17 cellular contexts compared by ENCODE assay signal in the genomic region with DNA sequence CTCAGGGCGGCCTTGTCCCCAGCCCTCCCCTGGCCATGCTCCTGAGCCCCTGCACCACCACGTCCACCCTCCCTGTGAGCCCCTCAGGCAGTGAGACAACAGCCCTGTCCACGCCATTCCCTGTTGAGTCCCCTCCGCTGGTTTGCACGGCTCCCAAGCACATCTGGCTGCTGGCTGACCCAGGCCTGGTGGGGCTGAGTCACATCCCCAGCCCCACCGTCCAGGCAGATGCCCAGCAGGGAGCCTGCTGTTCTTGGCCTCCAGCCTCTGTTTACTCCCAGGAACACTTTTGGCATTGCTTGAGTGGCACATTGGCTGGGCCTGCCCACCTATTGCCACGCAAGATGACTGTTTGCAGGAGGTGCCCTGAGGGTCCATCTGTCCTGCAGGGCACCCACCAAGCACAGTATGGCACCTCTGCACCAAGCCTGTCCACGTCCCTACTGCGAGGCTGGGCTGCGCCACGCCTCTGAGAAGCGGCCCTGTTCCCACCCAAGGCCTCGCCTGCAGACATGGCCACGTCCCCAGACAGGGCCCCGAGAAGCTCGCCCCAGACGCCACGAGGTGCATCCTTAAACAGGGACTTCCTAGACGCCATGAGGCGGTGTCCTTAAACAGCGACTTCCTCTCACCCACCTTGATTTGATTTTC. TPM values are rescaled to one million over a fixed set of nuclear protein-coding genes. Genes with fewer than 3 reads are reported as not detected.
A peak's percentile ranks its signal among the peaks of the same experiment; 100 is the strongest.
DNase-seq lines count a peak whose midpoint lies in the region; ATAC-seq and TF ChIP-seq lines count a peak whose summit lies in the region.
"Had no signal": no experiment of that assay in that cellular context is flagged by ENCODE, and none has a peak within 500 bp of the region (broad histone marks: within the 10 kb centered on the region; RNA-seq: fewer than 3 reads in every experiment).

No MANE protein-coding gene starts in this region.

- no peaks in the 10 kb centered on the region for H3K4me1 ChIP-seq in RWPE2 (ENCODE audit: insufficient read depth, poor library complexity, severe bottlenecking)
- H3K4me1 ChIP-seq: parathyroid adenoma had no signal

- DNase-seq in activated CD4-positive, alpha-beta T cell treated with anti-CD3 and anti-CD28 coated beads for 36 hours = peak; percentile 1
- DNase-seq in activated CD4-positive, alpha-beta T cell treated with anti-CD3 and anti-CD28 coated beads for 4 hours = no peak
- peak; percentile 57 for DNase-seq in RWPE2 (ENCODE audit: low spot score)
- DNase-seq in fibroblast of villous mesenchyme (ENCODE audit: low read depth) = peak; percentile 6
- DNase-seq in stromal cell of bone marrow (ENCODE audit: low read depth) = peak; percentile 16
- DNase-seq in T-helper 17 cell = no peak
- DNase-seq in NCI-H2171 treated with DMSO at 0.1 percent for 48 hours (lab: John Stamatoyannopoulos, UW) = no peak
- DNase-seq: activated CD4-positive, alpha-beta memory T cell treated with anti-CD3 and anti-CD28 coated beads, Interleukin-2, amount 10 ng/mL, durations not matched to agents 7 days and 5 days; anterior cingulate cortex; COR-L47; immature natural killer cell; NCI-H1105 treated with DMSO at 0.1 percent for 48 hours; NCI-H345 had no signal

- no peak overlapping the region for H3K4me3 ChIP-seq in RWPE2 (ENCODE audit: severe bottlenecking)
- H3K4me3 ChIP-seq in fibroblast of villous mesenchyme (ENCODE audit: low read depth, low read length) = no peak overlapping the region

- H3K27me3 ChIP-seq in RWPE2 (ENCODE audit: insufficient read depth, poor library complexity, severe bottlenecking) = no peaks in the 10 kb centered on the region

- CTCF ChIA-PET in activated CD4-positive, alpha-beta T cell treated with anti-CD3 and anti-CD28 coated beads for 36 hours (lab: Charles Lee) = no interaction called here

- TF ChIP-seq CTCF in RWPE2 (IDR thresholded peaks at IDR 0.05; ENCODE audit: poor library complexity, severe bottlenecking) (no peak), fibroblast of villous mesenchyme (IDR thresholded peaks at IDR 0.05; ENCODE audit: insufficient read depth, low read depth, low read length) (no peak)

- no peak overlapping the region for H3K27ac ChIP-seq in RWPE2 (ENCODE audit: poor library complexity, severe bottlenecking)
- H3K27ac ChIP-seq: 22Rv1, parathyroid adenoma had no signal

- ATAC-seq in activated CD4-positive, alpha-beta T cell treated with anti-CD3 and anti-CD28 coated beads for 36 hours = no peak
- ATAC-seq in RWPE2 (ENCODE audit: low read depth) (0 out of 3 replicates have a peak, but pooled peaks have one; percentile 17), HG03175 (IDR thresholded peaks at IDR 0.05; ENCODE audit: unreplicated experiment) (no peak), T-helper 17 cell (no peak)

- no peak overlapping the region for H3K27ac Mint-ChIP-seq in activated CD4-positive, alpha-beta T cell treated with anti-CD3 and anti-CD28 coated beads for 36 hours
- no peak overlapping the region for H3K27ac Mint-ChIP-seq in T-helper 17 cell
- H3K27ac Mint-ChIP-seq: activated CD4-positive, alpha-beta memory T cell treated with anti-CD3 and anti-CD28 coated beads, Interleukin-2, amount 10 ng/mL, durations not matched to agents 7 days and 5 days; activated T-helper 2 cell treated with anti-CD3 and anti-CD28 coated beads, Interferon-gamma antibody, Interleukin-2, Interleukin-4, amounts not matched to agents 10 μg/mL and 5 μg/mL and 100 μg/mL, durations not matched to agents 14 hours and 24 hours and 36 hours; immature natural killer cell had no signal

- H3K9me3 Mint-ChIP-seq in activated CD4-positive, alpha-beta T cell treated with anti-CD3 and anti-CD28 coated beads for 36 hours (ENCODE audit: low read depth) = no peaks in the 10 kb centered on the region
- H3K9me3 Mint-ChIP-seq: activated T-helper 2 cell treated with anti-CD3 and anti-CD28 coated beads, Interferon-gamma antibody, Interleukin-2, Interleukin-4, amounts not matched to agents 10 μg/mL and 5 μg/mL and 100 μg/mL, durations not matched to agents 14 hours and 24 hours and 36 hours; immature natural killer cell had no signal

- no peaks in the 10 kb centered on the region for H3K36me3 ChIP-seq in RWPE2 (ENCODE audit: low read depth)

- H3K27me3 Mint-ChIP-seq in activated CD4-positive, alpha-beta T cell treated with anti-CD3 and anti-CD28 coated beads for 36 hours = no peaks in the 10 kb centered on the region
- peaks cover 24% of the 10 kb centered on the region for H3K27me3 Mint-ChIP-seq in T-helper 17 cell
- H3K27me3 Mint-ChIP-seq: activated CD4-positive, alpha-beta memory T cell treated with anti-CD3 and anti-CD28 coated beads, Interleukin-2, amount 10 ng/mL, durations not matched to agents 7 days and 5 days had no signal

- H3K4me1 Mint-ChIP-seq in activated CD4-positive, alpha-beta T cell treated with anti-CD3 and anti-CD28 coated beads for 36 hours = no peaks in the 10 kb centered on the region
- H3K4me1 Mint-ChIP-seq in T-helper 17 cell = peaks cover 4% of the 10 kb centered on the region
- H3K4me1 Mint-ChIP-seq: activated CD4-positive, alpha-beta memory T cell treated with anti-CD3 and anti-CD28 coated beads, Interleukin-2, amount 10 ng/mL, durations not matched to agents 7 days and 5 days; immature natural killer cell had no signal

- no peak overlapping the region for H3K4me3 Mint-ChIP-seq in activated CD4-positive, alpha-beta T cell treated with anti-CD3 and anti-CD28 coated beads for 36 hours
- H3K4me3 Mint-ChIP-seq in T-helper 17 cell = no peak overlapping the region
- H3K4me3 Mint-ChIP-seq: activated CD4-positive, alpha-beta memory T cell treated with anti-CD3 and anti-CD28 coated beads, Interleukin-2, amount 10 ng/mL, durations not matched to agents 7 days and 5 days; immature natural killer cell had no signal

- intact Hi-C loops in activated CD4-positive, alpha-beta T cell treated with anti-CD3 and anti-CD28 coated beads for 36 hours (cut with DNase I, micrococcal nuclease) = no loop called here

- no peaks in the 10 kb centered on the region for H3K9me3 ChIP-seq in RWPE2 (ENCODE audit: severe bottlenecking)
- H3K9me3 ChIP-seq in T-helper 17 cell (ENCODE audit: control insufficient read depth, low read length, poor library complexity, severe bottlenecking) = no peaks in the 10 kb centered on the region

- POLR2A ChIA-PET in activated CD4-positive, alpha-beta T cell treated with anti-CD3 and anti-CD28 coated beads for 36 hours (lab: Charles Lee) = no interaction called here

- no peaks in the 10 kb centered on the region for H3K36me3 Mint-ChIP-seq in activated CD4-positive, alpha-beta T cell treated with anti-CD3 and anti-CD28 coated beads for 36 hours (ENCODE audit: low read depth)
- peaks cover 3% of the 10 kb centered on the region for H3K36me3 Mint-ChIP-seq in T-helper 17 cell (ENCODE audit: low read depth)
- H3K36me3 Mint-ChIP-seq: immature natural killer cell had no signal

RNA-seq across cellular contexts. Expression of gene INPP5A, which starts 48.4 kb away (rescaled TPM):
- total RNA-seq in activated CD4-positive, alpha-beta T cell treated with anti-CD3 and anti-CD28 coated beads for 36 hours = 1 to 10 TPM; 8.1 to 9.3 TPM
- total RNA-seq in fibroblast of villous mesenchyme = 33.2 and 36.7 TPM in 2 replicates
- 10 to 100 TPM; 17.6 to 24.7 TPM for total RNA-seq in T-helper 17 cell

Comparison
In these comparisons a context has a peak if more than half of its experiments do, and no peak if none do; other contexts are left out.
1. DNase-seq: peak in activated CD4-positive, alpha-beta T cell treated with anti-CD3 and anti-CD28 coated beads for 36 hours (single experiment), RWPE2 (single experiment), fibroblast of villous mesenchyme (single experiment) and stromal cell of bone marrow (single experiment); none in activated CD4-positive, alpha-beta T cell treated with anti-CD3 and anti-CD28 coated beads for 4 hours (0 of 2), T-helper 17 cell (0 of 3) and NCI-H2171 treated with DMSO at 0.1 percent for 48 hours (single experiment).